ENCODE assay signal across 12 cellular contexts in genomic region chr1:168520052-168520751, GRCh38. TPM values are rescaled to one million over a fixed set of nuclear protein-coding genes. Genes with fewer than 3 reads are reported as not detected.
DNase-seq lines count a peak whose midpoint lies in the region; TF ChIP-seq lines count a peak whose summit lies in the region.
"Had no signal": no experiment of that assay in that cellular context is flagged by ENCODE, and none has a peak within 500 bp of the region (broad histone marks: within the 10 kb centered on the region; RNA-seq: fewer than 3 reads in every experiment).

No MANE protein-coding gene starts in this region.

- peak overlapping the region; percentile 73 for H3K4me3 Mint-ChIP-seq in activated naive CD8-positive, alpha-beta T cell
- no peak overlapping the region for H3K4me3 Mint-ChIP-seq in Caco-2 (ENCODE audit: unreplicated experiment)

- BruUV-seq in Caco-2 (replicated peaks; lab: Mats Ljungman, UMichigan), result no TSS peak
- no TSS peak for BruUV-seq in A673 (replicated peaks; lab: Mats Ljungman, UMichigan)

- DNase-seq in NCI-H2227 (lab: John Stamatoyannopoulos, UW; ENCODE audit: unreplicated experiment) (peak; percentile 11), NCI-H2227 treated with DMSO at 0.1 percent for 48 hours (lab: John Stamatoyannopoulos, UW) (no peak), Peyer's patch (peak in 2 of 3 donors; percentile 22 to 47), Caco-2 (no peak), NCI-H69 (lab: John Stamatoyannopoulos, UW) (no peak), A673 (ENCODE audit: low spot score) (no peak)
- DNase-seq in stimulated activated CD8-positive, alpha-beta memory T cell treated with anti-CD3 and anti-CD28 coated beads, Interleukin-4, amount 100 ng/mL, for 48 hours, result peak; percentile 66
- DNase-seq: left cardiac atrium, NCI-H1436, thyroid gland had no signal

- no peaks in the 10 kb centered on the region for H3K9me3 Mint-ChIP-seq in activated naive CD8-positive, alpha-beta T cell (ENCODE audit: low read depth)
- peaks cover 23% of the 10 kb centered on the region for H3K9me3 Mint-ChIP-seq in Caco-2 (ENCODE audit: unreplicated experiment)

- peak overlapping the region; percentile 92 for H3K27ac Mint-ChIP-seq in activated naive CD8-positive, alpha-beta T cell
- H3K27ac Mint-ChIP-seq in Caco-2 (ENCODE audit: unreplicated experiment), result no peak overlapping the region

- peaks cover 54% of the 10 kb centered on the region for H3K4me1 Mint-ChIP-seq in activated naive CD8-positive, alpha-beta T cell (ENCODE audit: low read depth)
- H3K4me1 Mint-ChIP-seq in Caco-2 (ENCODE audit: low read depth, unreplicated experiment), result peaks cover 24% of the 10 kb centered on the region

- no peaks in the 10 kb centered on the region for H3K27me3 Mint-ChIP-seq in activated naive CD8-positive, alpha-beta T cell
- H3K27me3 Mint-ChIP-seq in Caco-2 (ENCODE audit: insufficient read depth, unreplicated experiment), result no peaks in the 10 kb centered on the region

- CTCF ChIA-PET in Caco-2 (lab: Charles Lee) (no interaction called here), A673 (lab: Charles Lee) (no interaction called here)

- peaks cover 10% of the 10 kb centered on the region for H3K36me3 Mint-ChIP-seq in activated naive CD8-positive, alpha-beta T cell
- H3K36me3 Mint-ChIP-seq in Caco-2 (ENCODE audit: insufficient read depth, unreplicated experiment), result peaks cover 21% of the 10 kb centered on the region

- intact Hi-C loops in Caco-2 (cut with micrococcal nuclease; ENCODE audit: unreplicated experiment), result no loop called here
- intact Hi-C loops in A673 (cut with micrococcal nuclease; ENCODE audit: unreplicated experiment), result no loop called here

- TF ChIP-seq CTCF in Peyer's patch (IDR thresholded peaks at IDR 0.05), result no peak
- TF ChIP-seq CTCF in Caco-2 (IDR thresholded peaks at IDR 0.05; ENCODE audit: insufficient read depth in 1 of 2, low read depth in 1 of 2, low read length in 1 of 2, severe bottlenecking in 1 of 2, unreplicated experiment in 1 of 2), result no peak
- TF ChIP-seq CTCF in A673 (conservative IDR thresholded peaks at IDR 0.05; ENCODE audit: low read depth, low read length), result no peak

- H3K4me3 ChIP-seq in Peyer's patch, result no peak overlapping the region
- H3K4me3 ChIP-seq in Caco-2 (ENCODE audit: low read depth, low read length), result no peak overlapping the region
- H3K4me3 ChIP-seq in A673 (ENCODE audit: low read depth, low read length, poor library complexity, severe bottlenecking), result no peak overlapping the region
- H3K4me3 ChIP-seq: thyroid gland had no signal

- no peaks in the 10 kb centered on the region for H3K27me3 ChIP-seq in Peyer's patch
- H3K27me3 ChIP-seq in Caco-2 (replicated peaks; ENCODE audit: control insufficient read depth, insufficient read depth, low read length), result no peaks in the 10 kb centered on the region
- no peaks in the 10 kb centered on the region for H3K27me3 ChIP-seq in A673 (replicated peaks; ENCODE audit: insufficient read depth, low read depth, low read length, poor library complexity)
- H3K27me3 ChIP-seq: thyroid gland had no signal

- H3K4me1 ChIP-seq in Peyer's patch, result no peaks in the 10 kb centered on the region
- no peaks in the 10 kb centered on the region; the same call in 1 of the 2 replicates for H3K4me1 ChIP-seq in Caco-2
- no peaks in the 10 kb centered on the region for H3K4me1 ChIP-seq in A673 (ENCODE audit: insufficient read depth, low read length, poor library complexity, severe bottlenecking)
- H3K4me1 ChIP-seq: thyroid gland had no signal

- H3K9me3 ChIP-seq in Peyer's patch (no peaks in the 10 kb centered on the region), Caco-2 (0 out of 2 replicates have a peak, but pooled peaks cover 6% of the 10 kb centered on the region), A673 (ENCODE audit: low read depth, low read length, poor library complexity, severe bottlenecking) (peaks cover 7% of the 10 kb centered on the region)
- H3K9me3 ChIP-seq: thyroid gland had no signal

- no peaks in the 10 kb centered on the region for H3K36me3 ChIP-seq in Peyer's patch
- no peaks in the 10 kb centered on the region for H3K36me3 ChIP-seq in Caco-2 (ENCODE audit: control insufficient read depth, insufficient read depth, low read length)
- no peaks in the 10 kb centered on the region for H3K36me3 ChIP-seq in A673 (ENCODE audit: insufficient read depth, low read length, poor library complexity, severe bottlenecking)
- H3K36me3 ChIP-seq: thyroid gland had no signal

- TF ChIP-seq POLR2A in Peyer's patch (IDR thresholded peaks at IDR 0.05), result no peak

- POLR2A ChIA-PET in Caco-2 (lab: Charles Lee) (no interaction called here), A673 (lab: Charles Lee; ENCODE audit: low non-redundant PET) (no interaction called here)

- H3K27ac ChIP-seq in Peyer's patch (peak overlapping the region in 2 of 4 donors; percentile 33 to 64), A673 (ENCODE audit: low read depth, low read length, poor library complexity, severe bottlenecking) (no peak overlapping the region)
- H3K27ac ChIP-seq: 22Rv1, thyroid gland had no signal

RNA-seq across cellular contexts. Expression of gene XCL2, which starts 23.6 kb away (rescaled TPM):
- total RNA-seq in Peyer's patch, result 1 to 10 TPM in 1 of 4 donors, not detected in 3; 4.6 TPM
- not detected in 2 replicates for total RNA-seq in Caco-2 (2022)
- not detected in 2 replicates for total RNA-seq in A673 (2021)
- total RNA-seq: thyroid gland had no signal

RNA-seq across cellular contexts. Expression of gene XCL1, which starts 56.2 kb away (rescaled TPM):
- total RNA-seq in Peyer's patch (not detected), Caco-2 (2022) (3.4 and 3.9 TPM in 2 replicates), A673 (2021) (not detected in 2 replicates)

Comparison
In these comparisons a context has a peak if more than half of its experiments do, and no peak if none do; other contexts are left out.
1. DNase-seq: peak in NCI-H2227 (single experiment), Peyer's patch (2 of 3) and stimulated activated CD8-positive, alpha-beta memory T cell treated with anti-CD3 and anti-CD28 coated beads, Interleukin-4, amount 100 ng/mL, for 48 hours (single experiment); none in NCI-H2227 treated with DMSO at 0.1 percent for 48 hours (single experiment), Caco-2 (0 of 2), NCI-H69 (single experiment) and A673 (single experiment).